1 cellular context compared by ENCODE assay signal in genomic region chr9:136684799-136685198, GRCh38.
TF ChIP-seq lines count a peak whose summit lies in the region.

No MANE protein-coding gene starts in this region.

TF ChIP-seq in H1, 55 proteins besides CTCF, POLR2A, EP300 and RAD21:
- TF ChIP-seq SP1 (IDR thresholded peaks at IDR 0.05; ENCODE audit: low read depth, low read length) (no peak), TAF1 (IDR thresholded peaks at IDR 0.05; ENCODE audit: low read depth, low read length) (no peak), MAFK (IDR thresholded peaks at IDR 0.05; ENCODE audit: low read depth, low read length) (no peak), CTBP2 (IDR thresholded peaks at IDR 0.05; ENCODE audit: borderline replicate concordance, insufficient read depth, insufficient read length, low read length) (no peak), TBP (IDR thresholded peaks at IDR 0.05; ENCODE audit: low read depth, low read length) (no peak), POU5F1 (IDR thresholded peaks at IDR 0.05; ENCODE audit: low read depth, low read length) (no peak), BACH1 (IDR thresholded peaks at IDR 0.05; ENCODE audit: low read length) (no peak), TAF7 (optimal IDR thresholded peaks at IDR 0.05; ENCODE audit: borderline replicate concordance, low read depth, low read length) (no peak), SP2 (IDR thresholded peaks at IDR 0.05; ENCODE audit: low read length) (no peak), PHF8 (conservative IDR thresholded peaks at IDR 0.05; ENCODE audit: low read depth, low read length) (no peak), JUN (IDR thresholded peaks at IDR 0.05; ENCODE audit: low read depth, low read length) (no peak), RXRA (IDR thresholded peaks at IDR 0.05; ENCODE audit: insufficient read depth, low read depth, low read length) (no peak), TEAD4 (IDR thresholded peaks at IDR 0.05; ENCODE audit: low read depth, low read length) (no peak), KDM5A (IDR thresholded peaks at IDR 0.05; ENCODE audit: low read length) (no peak), E2F6 (IDR thresholded peaks at IDR 0.05) (no peak), GABPA (IDR thresholded peaks at IDR 0.05; ENCODE audit: borderline replicate concordance, insufficient read depth, low read length) (no peak), GTF2F1 (IDR thresholded peaks at IDR 0.05; ENCODE audit: borderline replicate concordance, low read depth, low read length) (no peak), CBX8 (IDR thresholded peaks at IDR 0.05; ENCODE audit: borderline replicate concordance, low read depth, low read length) (no peak), SIRT6 (IDR thresholded peaks at IDR 0.05; ENCODE audit: low read length) (no peak), EGR1 (IDR thresholded peaks at IDR 0.05; ENCODE audit: borderline replicate concordance, low read depth, low read length) (no peak)
